In genomic region chr2:16240459-16240858, GRCh38 we compare ENCODE assay signal across 13 cellular contexts.
A peak's percentile ranks its signal among the peaks of the same experiment; 100 is the strongest.
DNase-seq lines count a peak whose midpoint lies in the region; ATAC-seq and TF ChIP-seq lines count a peak whose summit lies in the region.
"Had no signal": no experiment of that assay in that cellular context is flagged by ENCODE, and none has a peak within 500 bp of the region (broad histone marks: within the 10 kb centered on the region; RNA-seq: fewer than 3 reads in every experiment).

No MANE protein-coding gene starts in this region.

- H3K14ac ChIP-seq in trophoblast cell (ENCODE audit: low read length), result no peak overlapping the region
- no peak overlapping the region for H3K14ac ChIP-seq in H9 (ENCODE audit: insufficient read depth, low read length)

- H3K4me2 ChIP-seq in trophoblast cell (ENCODE audit: low read length), result no peak overlapping the region
- no peak overlapping the region for H3K4me2 ChIP-seq in H9 (ENCODE audit: insufficient read depth, insufficient read length, low read length)

- H3K4me1 ChIP-seq in BE2C, result peaks cover 11% of the 10 kb centered on the region
- peaks cover 11 to 15% of the 10 kb centered on the region in 2 experiments for H3K4me1 ChIP-seq in trophoblast cell (ENCODE audit: control insufficient read depth in 1 of 2, insufficient read depth in 2 of 2, low read length in 2 of 2)
- peaks cover 6% of the 10 kb centered on the region; the same call in 1 of the 2 replicates for H3K4me1 ChIP-seq in H9 (ENCODE audit: insufficient read depth, low read length)

- H4K91ac ChIP-seq in trophoblast cell (ENCODE audit: low read depth, low read length) (no peak overlapping the region), H9 (ENCODE audit: insufficient read length, low read depth, low read length) (no peak overlapping the region)

- H2BK20ac ChIP-seq in H9 (ENCODE audit: low read depth, low read length, poor library complexity, severe bottlenecking), result no peak overlapping the region

- H3K27ac Mint-ChIP-seq in H9, result no peak overlapping the region
- H3K27ac Mint-ChIP-seq: CD4-positive, alpha-beta T cell had no signal

- H2BK120ac ChIP-seq in trophoblast cell (ENCODE audit: insufficient read depth, low read length, poor library complexity) (no peak overlapping the region), H9 (ENCODE audit: low read depth, low read length, poor library complexity, severe bottlenecking) (no peak overlapping the region)

- H3K4me3 Mint-ChIP-seq in H9, result no peak overlapping the region
- H3K4me3 Mint-ChIP-seq: CD4-positive, alpha-beta T cell had no signal

- TF ChIP-seq CTCF in BE2C (IDR thresholded peaks at IDR 0.05; ENCODE audit: low read depth, low read length), result no peak
- no peak for TF ChIP-seq CTCF in H9 (conservative IDR thresholded peaks at IDR 0.05)

- WGBS in trophoblast cell (ENCODE audit: extremely low coverage, insufficient coverage, insufficient read length), result no CpG with 5 or more reads among the region's 3 CpGs
- no CpG with 5 or more reads among the region's 3 CpGs for WGBS in H9 (ENCODE audit: extremely low coverage, insufficient read length, low lambda C conversion rate)

- no peak for ATAC-seq in GM21526 (IDR thresholded peaks at IDR 0.05; ENCODE audit: low FRiP score, unreplicated experiment)

- H4K20me1 ChIP-seq in H9 (ENCODE audit: control insufficient read depth, insufficient read depth, insufficient read length), result no peaks in the 10 kb centered on the region

- H3K27me3 ChIP-seq in BE2C, result no peaks in the 10 kb centered on the region
- H3K27me3 ChIP-seq in trophoblast cell (ENCODE audit: insufficient read depth, low read length), result no peaks in the 10 kb centered on the region
- no peaks in the 10 kb centered on the region for H3K27me3 ChIP-seq in H9 (ENCODE audit: insufficient read depth, low read length)

- no peak overlapping the region for H3T11ph ChIP-seq in H9 (ENCODE audit: low read length)

- no peak overlapping the region for H2AK5ac ChIP-seq in trophoblast cell (ENCODE audit: low read length)
- no peak overlapping the region for H2AK5ac ChIP-seq in H9 (ENCODE audit: insufficient read length, low read length)

- H3K27ac ChIP-seq in trophoblast cell (ENCODE audit: low read depth, low read length) (no peak overlapping the region), H9 (ENCODE audit: insufficient read length, low read depth, low read length) (no peak overlapping the region)
- H3K27ac ChIP-seq: C4-2B had no signal

- no peak overlapping the region for H3K4ac ChIP-seq in trophoblast cell (ENCODE audit: low read depth, low read length)
- H3K4ac ChIP-seq in H9 (ENCODE audit: low read depth, low read length), result no peak overlapping the region

- no peaks in the 10 kb centered on the region for H3K23me2 ChIP-seq in H9 (ENCODE audit: insufficient read length, low read depth, low read length, poor library complexity, severe bottlenecking)

- no peak overlapping the region for H3K4me3 ChIP-seq in BE2C (ENCODE audit: low read depth, low read length)
- H3K4me3 ChIP-seq in trophoblast cell (ENCODE audit: low read depth, low read length), result no peak overlapping the region

- no peak overlapping the region for H3K9ac ChIP-seq in trophoblast cell (ENCODE audit: low read length)
- H3K9ac ChIP-seq in H9 (ENCODE audit: extremely low read depth, insufficient read length, low read length), result no peak overlapping the region

- no peak overlapping the region for H3K23ac ChIP-seq in trophoblast cell (ENCODE audit: low read length)
- no peak overlapping the region for H3K23ac ChIP-seq in H9 (ENCODE audit: insufficient read length, low read depth, low read length)

- H3K18ac ChIP-seq in trophoblast cell (ENCODE audit: low read length) (no peak overlapping the region), H9 (ENCODE audit: insufficient read length, low read depth, low read length) (no peak overlapping the region)

- H4K8ac ChIP-seq in trophoblast cell (ENCODE audit: low read depth, low read length) (no peak overlapping the region), H9 (replicated peaks; ENCODE audit: insufficient read length, low read depth, low read length) (no peak overlapping the region)

- H3K79me1 ChIP-seq in trophoblast cell (ENCODE audit: low read length) (no peaks in the 10 kb centered on the region), H9 (ENCODE audit: insufficient read depth, low read depth, low read length, poor library complexity, severe bottlenecking) (no peaks in the 10 kb centered on the region)

- H3K36me3 ChIP-seq in BE2C (no peaks in the 10 kb centered on the region), trophoblast cell (ENCODE audit: control insufficient read depth in 1 of 2, insufficient read depth in 2 of 2, low read length in 2 of 2) (no peaks in the 10 kb centered on the region)

- H3K27me3 Mint-ChIP-seq in H9 (ENCODE audit: low read depth), result peaks cover 3% of the 10 kb centered on the region; the same call in 1 of the 2 replicates

- DNase-seq in BE2C (peak; percentile 97), ELF-1 (ENCODE audit: low read depth, low spot score) (peak; percentile 49), islet precursor cell (peak; percentile 66), trophoblast cell (peak; percentile 64 to 84), OCI-M1 (lab: John Stamatoyannopoulos, UW) (no peak), H9 (no peak)
- DNase-seq: ACHN; Caco-2; CD4-positive, alpha-beta T cell; GDM1; HCEC 1CT had no signal

- H3K9me3 Mint-ChIP-seq in H9, result no peaks in the 10 kb centered on the region; a peak in 1 of 5 replicates
- H3K9me3 Mint-ChIP-seq: CD4-positive, alpha-beta T cell had no signal

- H2BK12ac ChIP-seq in trophoblast cell (ENCODE audit: low read length) (no peak overlapping the region), H9 (ENCODE audit: insufficient read length, low read depth, low read length) (no peak overlapping the region)

- H2BK15ac ChIP-seq in H9 (ENCODE audit: low read depth, low read length), result no peak overlapping the region

- no peak overlapping the region for H4K5ac ChIP-seq in H9 (ENCODE audit: insufficient read length, low read depth, low read length)

- H3K4me1 Mint-ChIP-seq in H9, result peaks cover 18 to 23% of the 10 kb centered on the region in 2 experiments

- no peak overlapping the region for H2AFZ ChIP-seq in trophoblast cell (ENCODE audit: insufficient read depth, low read length, poor library complexity)
- no peak overlapping the region for H2AFZ ChIP-seq in H9 (ENCODE audit: low read length)

- H3K36me3 Mint-ChIP-seq in H9 (ENCODE audit: insufficient read depth in 1 of 3, low read depth in 3 of 3), result no peaks in the 10 kb centered on the region

- H3K9me3 ChIP-seq in BE2C (peaks cover 6% of the 10 kb centered on the region; the same call in 1 of the 2 replicates), trophoblast cell (ENCODE audit: insufficient read depth, low read depth, low read length) (no peaks in the 10 kb centered on the region), H9 (ENCODE audit: control insufficient read depth, low read depth, low read length) (no peaks in the 10 kb centered on the region)
- H3K9me3 ChIP-seq: Caco-2 had no signal

- H2BK5ac ChIP-seq in trophoblast cell (ENCODE audit: low read depth, low read length, poor library complexity) (no peak overlapping the region), H9 (ENCODE audit: insufficient read length, low read length) (no peak overlapping the region)

- H3K79me2 ChIP-seq in trophoblast cell (ENCODE audit: control insufficient read depth, insufficient read depth, low read length, poor library complexity), result no peaks in the 10 kb centered on the region
- no peaks in the 10 kb centered on the region; the same call in 1 of the 2 replicates for H3K79me2 ChIP-seq in H9 (ENCODE audit: insufficient read depth, low read length)

- no peak overlapping the region for H4K12ac ChIP-seq in trophoblast cell (ENCODE audit: low read depth, low read length)

- H3K56ac ChIP-seq in H9 (ENCODE audit: insufficient read length, low read depth, low read length), result no peak overlapping the region

Comparison
In these comparisons a context has a peak if more than half of its experiments do, and no peak if none do; other contexts are left out.
1. DNase-seq: peak in BE2C (single experiment), ELF-1 (single experiment), islet precursor cell (single experiment) and trophoblast cell (2 of 2); none in OCI-M1 (single experiment) and H9 (single experiment).